In genomic region chr18:56651771-56652092, GRCh38 we compare ENCODE assay signal across 7 cellular contexts. TPM values are rescaled to one million over a fixed set of nuclear protein-coding genes. Genes with fewer than 3 reads are reported as not detected.
A peak's percentile ranks its signal among the peaks of the same experiment; 100 is the strongest.
DNase-seq lines count a peak whose midpoint lies in the region; ATAC-seq lines count a peak whose summit lies in the region.

No MANE protein-coding gene starts in this region.

- H3K27me3 ChIP-seq in HUES48 (ENCODE audit: control insufficient read depth, insufficient read depth, low read length), result no peaks in the 10 kb centered on the region
- H3K27me3 ChIP-seq in stomach smooth muscle (ENCODE audit: control insufficient read depth in 1 of 2, insufficient read depth in 2 of 2, low read length in 2 of 2), result no peaks in the 10 kb centered on the region

- H3K9me3 ChIP-seq in HUES48 (ENCODE audit: control insufficient read depth, insufficient read depth, low read length) (no peaks in the 10 kb centered on the region), iPS-18c (ENCODE audit: control insufficient read depth, insufficient read depth, low read length) (no peaks in the 10 kb centered on the region), stomach smooth muscle (ENCODE audit: control insufficient read depth in 2 of 2, low read length in 2 of 2) (no peaks in the 10 kb centered on the region)

- peak overlapping the region; percentile 89 for H3K4me3 Mint-ChIP-seq in activated T-helper 1 cell treated with anti-CD3 and anti-CD28 coated beads, Interleukin-12 subunit alpha, Interleukin-12 subunit beta, Interleukin-2, Interleukin-4 antibody, amounts not matched to agents 30 ng/mL and 10 ng/mL and 1 ng/mL, durations not matched to agents 14 hours and 24 hours and 36 hours

- H3K36me3 ChIP-seq in HUES48 (ENCODE audit: control insufficient read depth, insufficient read depth, low read length) (no peaks in the 10 kb centered on the region), stomach smooth muscle (ENCODE audit: control insufficient read depth in 2 of 2, insufficient read depth in 2 of 2, low read length in 2 of 2) (no peaks in the 10 kb centered on the region)

- H3K9ac ChIP-seq in HUES48 (ENCODE audit: low read depth, low read length), result no peak overlapping the region
- peak overlapping the region; percentile 64 to 88 for H3K9ac ChIP-seq in stomach smooth muscle (ENCODE audit: low read length in 2 of 2)

- DNase-seq in activated T-helper 1 cell treated with anti-CD3 and anti-CD28 coated beads, Interleukin-12 subunit alpha, Interleukin-12 subunit beta, Interleukin-2, Interleukin-4 antibody, amounts not matched to agents 30 ng/mL and 10 ng/mL and 1 ng/mL, durations not matched to agents 14 hours and 24 hours and 36 hours (ENCODE audit: low spot score), result no peak
- no peak for DNase-seq in D341Med (ENCODE audit: low spot score)

- H3K27ac Mint-ChIP-seq in activated T-helper 1 cell treated with anti-CD3 and anti-CD28 coated beads, Interleukin-12 subunit alpha, Interleukin-12 subunit beta, Interleukin-2, Interleukin-4 antibody, amounts not matched to agents 30 ng/mL and 10 ng/mL and 1 ng/mL, durations not matched to agents 14 hours and 24 hours and 36 hours, result peak overlapping the region; percentile 94

- H3K4me1 ChIP-seq in HUES48 (ENCODE audit: control insufficient read depth, insufficient read depth, low read length) (peaks cover 12% of the 10 kb centered on the region), stomach smooth muscle (ENCODE audit: control insufficient read depth, insufficient read depth, low read length) (peaks cover 7% of the 10 kb centered on the region)

- intact Hi-C loops in activated T-helper 1 cell treated with anti-CD3 and anti-CD28 coated beads, Interleukin-12 subunit alpha, Interleukin-12 subunit beta, Interleukin-2, Interleukin-4 antibody, amounts not matched to agents 30 ng/mL and 10 ng/mL and 1 ng/mL, durations not matched to agents 14 hours and 24 hours and 36 hours (cut with micrococcal nuclease), result loop anchor here (1.0 to 5.0 kb wide), 7 partner anchors 13 to 981 kb away; partner anchors contain the start of genes FECH and TXNL1

- H3K27me3 Mint-ChIP-seq in activated T-helper 1 cell treated with anti-CD3 and anti-CD28 coated beads, Interleukin-12 subunit alpha, Interleukin-12 subunit beta, Interleukin-2, Interleukin-4 antibody, amounts not matched to agents 30 ng/mL and 10 ng/mL and 1 ng/mL, durations not matched to agents 14 hours and 24 hours and 36 hours (ENCODE audit: insufficient read depth), result no peaks in the 10 kb centered on the region

- peaks cover 4% of the 10 kb centered on the region for H3K9me3 Mint-ChIP-seq in activated T-helper 1 cell treated with anti-CD3 and anti-CD28 coated beads, Interleukin-12 subunit alpha, Interleukin-12 subunit beta, Interleukin-2, Interleukin-4 antibody, amounts not matched to agents 30 ng/mL and 10 ng/mL and 1 ng/mL, durations not matched to agents 14 hours and 24 hours and 36 hours

- H3K4me3 ChIP-seq in HUES48 (ENCODE audit: low read depth, low read length) (peak overlapping the region; percentile 94), iPS-18c (ENCODE audit: insufficient read depth, low read depth, low read length) (peak overlapping the region; percentile 78), stomach smooth muscle (ENCODE audit: low read length in 2 of 2) (peak overlapping the region; percentile 96 to 97)

- no peak for ATAC-seq in GM18517 (IDR thresholded peaks at IDR 0.05; ENCODE audit: unreplicated experiment)
- no peak for ATAC-seq in GM19328 (IDR thresholded peaks at IDR 0.05; ENCODE audit: unreplicated experiment)

- H3K27ac ChIP-seq in HUES48 (ENCODE audit: low read depth, low read length) (peak overlapping the region; percentile 91), stomach smooth muscle (ENCODE audit: low read length) (peak overlapping the region; percentile 50)

- H3K4me1 Mint-ChIP-seq in activated T-helper 1 cell treated with anti-CD3 and anti-CD28 coated beads, Interleukin-12 subunit alpha, Interleukin-12 subunit beta, Interleukin-2, Interleukin-4 antibody, amounts not matched to agents 30 ng/mL and 10 ng/mL and 1 ng/mL, durations not matched to agents 14 hours and 24 hours and 36 hours (ENCODE audit: low read depth), result peaks cover 70% of the 10 kb centered on the region

- H3K36me3 Mint-ChIP-seq in activated T-helper 1 cell treated with anti-CD3 and anti-CD28 coated beads, Interleukin-12 subunit alpha, Interleukin-12 subunit beta, Interleukin-2, Interleukin-4 antibody, amounts not matched to agents 30 ng/mL and 10 ng/mL and 1 ng/mL, durations not matched to agents 14 hours and 24 hours and 36 hours (ENCODE audit: low read depth), result peaks cover 11% of the 10 kb centered on the region

RNA-seq across cellular contexts. Expression of gene WDR7, which starts 0.6 kb away (rescaled TPM):
- total RNA-seq in activated T-helper 1 cell treated with anti-CD3 and anti-CD28 coated beads, Interleukin-12 subunit alpha, Interleukin-12 subunit beta, Interleukin-2, Interleukin-4 antibody, amounts not matched to agents 30 ng/mL and 10 ng/mL and 1 ng/mL, durations not matched to agents 14 hours and 24 hours and 36 hours, result 28.4 and 32.2 TPM in 2 replicates

RNA-seq across cellular contexts. Expression of gene TXNL1, which starts 13.3 kb away (rescaled TPM):
- total RNA-seq in activated T-helper 1 cell treated with anti-CD3 and anti-CD28 coated beads, Interleukin-12 subunit alpha, Interleukin-12 subunit beta, Interleukin-2, Interleukin-4 antibody, amounts not matched to agents 30 ng/mL and 10 ng/mL and 1 ng/mL, durations not matched to agents 14 hours and 24 hours and 36 hours, result 94.2 and 100 TPM in 2 replicates
